Comparison of ENCODE assay signal across 8 cellular contexts in genomic region chr2:676647-677055, GRCh38. TPM values are rescaled to one million over a fixed set of nuclear protein-coding genes. Genes with fewer than 3 reads are reported as not detected.
A peak's percentile ranks its signal among the peaks of the same experiment; 100 is the strongest.
DNase-seq lines count a peak whose midpoint lies in the region; ATAC-seq and TF ChIP-seq lines count a peak whose summit lies in the region.

No MANE protein-coding gene starts in this region.

- peak in 1 of 6 experiments; percentile 9 for TF ChIP-seq CTCF in esophagus squamous epithelium (IDR thresholded peaks at IDR 0.05)

- H3K4me1 ChIP-seq in esophagus squamous epithelium, result peaks cover 3 to 30% (median 10%) of the 10 kb centered on the region in 3 donors
- peaks cover 4 to 6% of the 10 kb centered on the region in 2 donors for H3K4me1 ChIP-seq in muscle layer of duodenum (ENCODE audit: control insufficient read depth in 1 of 2, insufficient read depth in 2 of 2, low read length in 2 of 2)

- DNase-seq in D341Med (ENCODE audit: low spot score) (peak; percentile 96), HPDE6-E6E7 (ENCODE audit: extremely low spot score) (peak; percentile 88), NCI-H774 (lab: John Stamatoyannopoulos, UW) (peak; percentile 95), esophagus squamous epithelium (lab: John Stamatoyannopoulos, UW) (peak; percentile 99)
- peak; percentile 84 for DNase-seq in activated CD8-positive, alpha-beta memory T cell treated with anti-CD3 and anti-CD28 coated beads, Interleukin-2, amount 50 U/mL, for 1 hour (ENCODE audit: extremely low read depth)
- DNase-seq in stimulated activated naive CD8-positive, alpha-beta T cell treated with anti-CD3 and anti-CD28 coated beads, Interleukin-15, amount 100 ng/mL, for 72 hours, result peak in 1 of 2 donors; percentile 94

- no peaks in the 10 kb centered on the region for H3K9me3 Mint-ChIP-seq in stimulated activated naive CD8-positive, alpha-beta T cell treated with anti-CD3 and anti-CD28 coated beads, Interleukin-15, amount 100 ng/mL, for 72 hours

- no peaks in the 10 kb centered on the region for H3K27me3 ChIP-seq in esophagus squamous epithelium
- H3K27me3 ChIP-seq in muscle layer of duodenum (ENCODE audit: low read depth, low read length), result no peaks in the 10 kb centered on the region

- intact Hi-C loops in esophagus squamous epithelium (cut with DNase I), result no loop called here

- H3K4me3 ChIP-seq in esophagus squamous epithelium, result peak overlapping the region; percentile 76 to 88 (median 86)
- peak overlapping the region; percentile 46 to 79 for H3K4me3 ChIP-seq in muscle layer of duodenum (ENCODE audit: low read depth in 1 of 2, low read length in 2 of 2)

- no peak for TF ChIP-seq POLR2A in esophagus squamous epithelium (IDR thresholded peaks at IDR 0.05)

- no peaks in the 10 kb centered on the region for H3K27me3 Mint-ChIP-seq in stimulated activated naive CD8-positive, alpha-beta T cell treated with anti-CD3 and anti-CD28 coated beads, Interleukin-15, amount 100 ng/mL, for 72 hours

- H3K9me3 ChIP-seq in esophagus squamous epithelium, result no peaks in the 10 kb centered on the region
- no peaks in the 10 kb centered on the region for H3K9me3 ChIP-seq in muscle layer of duodenum (ENCODE audit: control insufficient read depth in 1 of 2, low read length in 2 of 2)

- H3K4me1 Mint-ChIP-seq in stimulated activated naive CD8-positive, alpha-beta T cell treated with anti-CD3 and anti-CD28 coated beads, Interleukin-15, amount 100 ng/mL, for 72 hours, result peaks cover 55% of the 10 kb centered on the region

- peak; percentile 81 for ATAC-seq in GM21360 (IDR thresholded peaks at IDR 0.05; ENCODE audit: unreplicated experiment)
- ATAC-seq in stimulated activated naive CD8-positive, alpha-beta T cell treated with anti-CD3 and anti-CD28 coated beads, Interleukin-15, amount 100 ng/mL, for 72 hours, result peak; percentile 87

- H3K27ac Mint-ChIP-seq in stimulated activated naive CD8-positive, alpha-beta T cell treated with anti-CD3 and anti-CD28 coated beads, Interleukin-15, amount 100 ng/mL, for 72 hours, result peak overlapping the region; percentile 87 to 96

- H3K27ac ChIP-seq in esophagus squamous epithelium, result peak overlapping the region; percentile 96 to 99 (median 99)
- no peak overlapping the region for H3K27ac ChIP-seq in muscle layer of duodenum (ENCODE audit: low read length)

- peak overlapping the region; percentile 88 to 89 for H3K4me3 Mint-ChIP-seq in stimulated activated naive CD8-positive, alpha-beta T cell treated with anti-CD3 and anti-CD28 coated beads, Interleukin-15, amount 100 ng/mL, for 72 hours

- WGBS in esophagus squamous epithelium, 2 donors, result 0% methylated on average over 5 of the region's 46 CpGs; no CpG with 5 or more reads in 1 of the 2 donors

- H3K36me3 ChIP-seq in esophagus squamous epithelium, result peaks cover 3 to 30% (median 6%) of the 10 kb centered on the region in 3 donors
- peaks cover 12 to 13% of the 10 kb centered on the region in 2 donors for H3K36me3 ChIP-seq in muscle layer of duodenum (ENCODE audit: control insufficient read depth in 1 of 2, insufficient read depth in 2 of 2, low read length in 2 of 2)

RNA-seq across cellular contexts. Expression of gene TMEM18, which starts 0.6 kb away (rescaled TPM):
- 10 to 100 TPM in 3 of 4 donors, 1 to 10 TPM in 1; 7.3 to 23.7 (median 17.8) TPM for total RNA-seq in esophagus squamous epithelium
